13 cellular contexts compared by ENCODE assay signal in the genomic region with DNA sequence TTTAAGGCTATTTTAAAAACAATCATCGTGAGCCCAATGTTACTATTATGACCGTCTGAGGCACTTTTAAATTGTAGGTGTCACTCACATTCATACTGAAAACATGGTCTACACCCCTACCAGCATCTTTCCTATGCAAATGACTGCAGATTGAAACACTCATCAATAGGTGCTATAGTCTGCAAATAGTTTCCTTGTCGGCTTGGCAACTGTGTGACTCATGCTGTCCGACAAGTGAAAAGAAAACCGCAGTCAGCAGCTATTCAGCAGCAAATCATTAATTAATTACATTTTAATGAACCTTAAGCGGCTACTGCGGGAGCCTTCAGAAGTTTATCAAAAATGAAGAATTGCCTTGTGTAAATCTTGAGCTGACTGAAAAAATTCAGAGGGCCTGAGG.
DNase-seq lines count a peak whose midpoint lies in the region; ATAC-seq and TF ChIP-seq lines count a peak whose summit lies in the region.
"Had no signal": no experiment of that assay in that cellular context is flagged by ENCODE, and none has a peak within 500 bp of the region (broad histone marks: within the 10 kb centered on the region; RNA-seq: fewer than 3 reads in every experiment).

No MANE protein-coding gene starts in this region.

- H3K9me2 ChIP-seq in GM23338 (ENCODE audit: insufficient read depth), result no peaks in the 10 kb centered on the region

- H3K4me3 ChIP-seq in GM23338 (no peak overlapping the region), SK-N-MC (peak overlapping the region; percentile 35), fibroblast of mammary gland (ENCODE audit: control insufficient read depth, low read depth, low read length) (no peak overlapping the region)
- H3K4me3 ChIP-seq: gastroesophageal sphincter had no signal

- TF ChIP-seq CTCF in GM23338 (conservative IDR thresholded peaks at IDR 0.05; ENCODE audit: low read depth in 2 of 2) (no peak), fibroblast of mammary gland (conservative IDR thresholded peaks at IDR 0.05; ENCODE audit: control insufficient read depth, insufficient read depth, low read depth, low read length) (no peak)

- H3K27ac Mint-ChIP-seq in GM23338, result 0 out of 2 replicates have a peak overlapping the region, but pooled peaks have one; percentile 70
- H3K27ac Mint-ChIP-seq: CD4-positive, alpha-beta T cell; nephron progenitor cell had no signal

- H3K9ac ChIP-seq in SK-N-MC (ENCODE audit: insufficient read length), result no peak overlapping the region

- H3K9me3 Mint-ChIP-seq in GM23338, result no peaks in the 10 kb centered on the region
- H3K9me3 Mint-ChIP-seq: CD4-positive, alpha-beta T cell; nephron progenitor cell had no signal

- H3K4me2 ChIP-seq in GM23338, result peak overlapping the region; percentile 30; the same call in 1 of the 2 replicates

- H2AFZ ChIP-seq in GM23338, result no peak overlapping the region

- no peaks in the 10 kb centered on the region for H3K9me3 ChIP-seq in SK-N-MC (ENCODE audit: low read depth, low read length)
- H3K9me3 ChIP-seq: gastroesophageal sphincter had no signal

- H3K4me1 Mint-ChIP-seq in GM23338, result peaks cover 63% of the 10 kb centered on the region

- H3K27me3 ChIP-seq in GM23338 (ENCODE audit: insufficient read depth), result no peaks in the 10 kb centered on the region
- H3K27me3 ChIP-seq: gastroesophageal sphincter had no signal

- no peaks in the 10 kb centered on the region for H4K20me1 ChIP-seq in GM23338 (replicated peaks; ENCODE audit: insufficient read depth)

- ATAC-seq in GM23338, result peak; percentile 79
- ATAC-seq: gastroesophageal sphincter, left lobe of liver had no signal

- H3K4me3 Mint-ChIP-seq in GM23338, result no peak overlapping the region
- H3K4me3 Mint-ChIP-seq: CD4-positive, alpha-beta T cell; nephron progenitor cell had no signal

- H3K36me3 ChIP-seq in GM23338 (ENCODE audit: insufficient read depth) (no peaks in the 10 kb centered on the region), SK-N-MC (ENCODE audit: insufficient read depth, low read length) (no peaks in the 10 kb centered on the region)
- H3K36me3 ChIP-seq: gastroesophageal sphincter had no signal

- no peaks in the 10 kb centered on the region for H3K36me3 Mint-ChIP-seq in GM23338 (ENCODE audit: low read depth)

- no peaks in the 10 kb centered on the region for H3K27me3 Mint-ChIP-seq in GM23338 (ENCODE audit: insufficient read depth, low read depth, poor library complexity)
- H3K27me3 Mint-ChIP-seq: CD4-positive, alpha-beta T cell had no signal

- H3F3A ChIP-seq in GM23338 (replicated peaks; ENCODE audit: low read depth), result no peaks in the 10 kb centered on the region

- peaks cover 86% of the 10 kb centered on the region for H3K4me1 ChIP-seq in GM23338 (ENCODE audit: insufficient read depth)

- DNase-seq in GM23338 (ENCODE audit: low spot score) (peak; percentile 55), SK-N-MC (ENCODE audit: low read depth, low spot score) (peak; percentile 30), fibroblast of mammary gland (ENCODE audit: low read depth) (peak; percentile 4), non-pigmented ciliary epithelial cell (ENCODE audit: low read depth) (peak; percentile 15), NCI-H2107 (lab: John Stamatoyannopoulos, UW) (no peak), DMS79 treated with DMSO at 0.1 percent for 48 hours (lab: John Stamatoyannopoulos, UW) (no peak), activated T-cell treated with anti-CD3 and anti-CD28 coated beads for 4 hours (no peak)
- DNase-seq: activated T-cell treated with anti-CD3 and anti-CD28 coated beads, Interleukin-2, amount 50 U/mL, for 1 hour; CD4-positive, alpha-beta T cell; nephron progenitor cell; NK-92 treated with Interleukin-12 subunit alpha and Interleukin-12 subunit beta, amount 100 ng/mL, for 24 hours had no signal

- H3K79me2 ChIP-seq in GM23338 (replicated peaks; ENCODE audit: insufficient read depth), result no peaks in the 10 kb centered on the region

- H3K27ac ChIP-seq in GM23338 (ENCODE audit: low read depth) (no peak overlapping the region), SK-N-MC (no peak overlapping the region)
- H3K27ac ChIP-seq: gastroesophageal sphincter had no signal

TF ChIP-seq in GM23338, 12 proteins besides CTCF, POLR2A, EP300 and RAD21:
- TF ChIP-seq EZH2phosphoT487 (IDR thresholded peaks at IDR 0.05; ENCODE audit: unreplicated experiment) (no peak), STAT1 (IDR thresholded peaks at IDR 0.05; ENCODE audit: unreplicated experiment) (no peak), POLR2AphosphoS5 (IDR thresholded peaks at IDR 0.05; ENCODE audit: low read depth) (no peak), EZH2 (IDR thresholded peaks at IDR 0.05; ENCODE audit: low read depth, unreplicated experiment) (no peak)

Comparison
In these comparisons a context has a peak if more than half of its experiments do, and no peak if none do; other contexts are left out.
1. DNase-seq: peak in GM23338 (single experiment), SK-N-MC (single experiment), fibroblast of mammary gland (single experiment) and non-pigmented ciliary epithelial cell (single experiment); none in NCI-H2107 (single experiment), DMS79 treated with DMSO at 0.1 percent for 48 hours (single experiment) and activated T-cell treated with anti-CD3 and anti-CD28 coated beads for 4 hours (single experiment).